Comparison of ENCODE assay signal across 35 cellular contexts in genomic region chr18:32968228-32968627, GRCh38.
"Had no signal": no experiment of that assay in that cellular context is flagged by ENCODE, and none has a peak within 500 bp of the region (broad histone marks: within the 10 kb centered on the region; RNA-seq: fewer than 3 reads in every experiment).

No MANE protein-coding gene starts in this region.

- H3K4me3 Mint-ChIP-seq: activated B cell treated with CpG ODN at 0.5 μM for 24 hours; activated CD4-positive, alpha-beta memory T cell treated with anti-CD3 and anti-CD28 coated beads for 36 hours; activated CD4-positive, alpha-beta T cell treated with anti-CD3 and anti-CD28 coated beads, Interleukin-2, amount 10 ng/mL, durations not matched to agents 24 days and 14 days; activated CD8-positive, alpha-beta T cell treated with anti-CD3 and anti-CD28 coated beads for 36 hours; activated naive CD4-positive, alpha-beta T cell treated with anti-CD3 and anti-CD28 coated beads for 36 hours; activated naive CD8-positive, alpha-beta T cell treated with anti-CD3 and anti-CD28 coated beads for 36 hours; activated T-cell treated with anti-CD3 and anti-CD28 coated beads, Interleukin-2, amount 50 U/mL, for 4 hours; activated T-cell treated with anti-CD3 and anti-CD28 coated beads, Interleukin-2, amount 50 U/mL, for 72 hours; activated T-helper 1 cell treated with anti-CD3 and anti-CD28 coated beads, Interleukin-12 subunit alpha, Interleukin-12 subunit beta, Interleukin-2, Interleukin-4 antibody, amounts not matched to agents 30 ng/mL and 10 ng/mL and 1 ng/mL, durations not matched to agents 14 hours and 24 hours and 36 hours; activated T-helper 17 cell treated with anti-CD3 and anti-CD28 coated beads, Interleukin-2, amount 50 U/mL, for 72 hours; T-helper 1 cell treated with Interleukin-12 subunit alpha and Interleukin-12 subunit beta and Interleukin-4 antibody, amounts not matched to agents 30 μg/mL and 1 μg/mL, for 36 hours; T-helper 2 cell treated with Interferon-gamma antibody and Interleukin-4, amounts not matched to agents 5 μg/mL and 100 μg/mL, for 36 hours had no signal

- DNase-seq: activated B cell treated with CpG ODN at 0.5 μM for 24 hours; activated CD4-positive, alpha-beta memory T cell treated with anti-CD3 and anti-CD28 coated beads for 36 hours; activated CD4-positive, alpha-beta T cell treated with anti-CD3 and anti-CD28 coated beads for 4 hours; activated CD4-positive, alpha-beta T cell treated with anti-CD3 and anti-CD28 coated beads, Interleukin-2, amount 10 ng/mL, durations not matched to agents 24 days and 14 days; activated CD4-positive, alpha-beta T cell treated with anti-CD3 and anti-CD28 coated beads, Interleukin-2, amount 50 U/mL, for 1 hour; activated CD4-positive, alpha-beta T cell treated with anti-CD3 and anti-CD28 coated beads, Interleukin-2, amount 50 U/mL, for 4 hours; activated CD4-positive, CD25-positive, alpha-beta regulatory T cell treated with anti-CD3 and anti-CD28 coated beads, Interleukin-2, amount 50 U/mL, for 72 hours; activated CD8-positive, alpha-beta memory T cell treated with anti-CD3 and anti-CD28 coated beads, Interleukin-2, amount 50 U/mL, for 4 hours; activated CD8-positive, alpha-beta T cell treated with anti-CD3 and anti-CD28 coated beads for 36 hours; activated effector memory CD4-positive, alpha-beta T cell treated with anti-CD3 and anti-CD28 coated beads, Interleukin-2, amount 50 U/mL, for 16 hours; activated gamma-delta T cell treated with Interleukin-2 at 50 U/mL for 16 hours; activated naive CD4-positive, alpha-beta T cell; activated naive CD4-positive, alpha-beta T cell treated with anti-CD3 and anti-CD28 coated beads for 36 hours; activated naive CD4-positive, alpha-beta T cell treated with anti-CD3 and anti-CD28 coated beads, Interleukin-2, amount 50 U/mL, for 16 hours; activated naive CD8-positive, alpha-beta T cell treated with anti-CD3 and anti-CD28 coated beads for 36 hours; activated T-cell treated with anti-CD3 and anti-CD28 coated beads for 4 hours; activated T-cell treated with anti-CD3 and anti-CD28 coated beads, Interleukin-2, amount 50 U/mL, for 1 hour; activated T-cell treated with anti-CD3 and anti-CD28 coated beads, Interleukin-2, amount 50 U/mL, for 4 hours; activated T-cell treated with anti-CD3 and anti-CD28 coated beads, Interleukin-2, amount 50 U/mL, for 72 hours; adrenal gland; amniotic stem cell; aorta; body of pancreas; brain microvascular endothelial cell; central memory CD4-positive, alpha-beta T cell; T-helper 2 cell; T-helper 9 cell had no signal

- ATAC-seq: activated CD8-positive, alpha-beta T cell treated with anti-CD3 and anti-CD28 coated beads for 36 hours; activated naive CD4-positive, alpha-beta T cell treated with anti-CD3 and anti-CD28 coated beads, Interleukin-2, amount 50 U/mL, for 72 hours; activated T-cell treated with anti-CD3 and anti-CD28 coated beads, Interleukin-2, amount 50 U/mL, for 4 hours; activated T-cell treated with anti-CD3 and anti-CD28 coated beads, Interleukin-2, amount 50 U/mL, for 72 hours; activated T-helper 17 cell treated with anti-CD3 and anti-CD28 coated beads, Interleukin-2, amount 50 U/mL, for 72 hours; body of pancreas had no signal

- H3K4me1 ChIP-seq: adrenal gland, body of pancreas, breast epithelium had no signal

- H3K9me3 ChIP-seq: adrenal gland, body of pancreas, breast epithelium had no signal

- H3K27me3 ChIP-seq: adrenal gland, body of pancreas, brain microvascular endothelial cell, breast epithelium had no signal

- H3K36me3 Mint-ChIP-seq: activated CD4-positive, alpha-beta memory T cell treated with anti-CD3 and anti-CD28 coated beads for 36 hours; activated naive CD4-positive, alpha-beta T cell treated with anti-CD3 and anti-CD28 coated beads, Interleukin-2, amount 50 U/mL, for 72 hours; activated naive CD8-positive, alpha-beta T cell treated with anti-CD3 and anti-CD28 coated beads for 36 hours had no signal

- FAIRE-seq: astrocyte, TTC549 had no signal

- H3K4me1 Mint-ChIP-seq: activated B cell treated with CpG ODN at 0.5 μM for 24 hours; activated CD4-positive, alpha-beta T cell treated with anti-CD3 and anti-CD28 coated beads, Interleukin-2, amount 10 ng/mL, durations not matched to agents 24 days and 14 days; activated naive CD8-positive, alpha-beta T cell treated with anti-CD3 and anti-CD28 coated beads for 36 hours; activated T-helper 17 cell treated with anti-CD3 and anti-CD28 coated beads, Interleukin-2, amount 50 U/mL, for 72 hours had no signal

- H3K27ac ChIP-seq: adrenal gland, body of pancreas, brain microvascular endothelial cell, breast epithelium had no signal

- H3K9me3 Mint-ChIP-seq: activated B cell treated with CpG ODN at 0.5 μM for 24 hours; activated CD4-positive, alpha-beta T cell treated with anti-CD3 and anti-CD28 coated beads, Interleukin-2, amount 10 ng/mL, durations not matched to agents 24 days and 14 days; activated naive CD8-positive, alpha-beta T cell treated with anti-CD3 and anti-CD28 coated beads for 36 hours; activated T-helper 1 cell treated with anti-CD3 and anti-CD28 coated beads, Interleukin-12 subunit alpha, Interleukin-12 subunit beta, Interleukin-2, Interleukin-4 antibody, amounts not matched to agents 30 ng/mL and 10 ng/mL and 1 ng/mL, durations not matched to agents 14 hours and 24 hours and 36 hours; T-helper 2 cell treated with Interferon-gamma antibody and Interleukin-4, amounts not matched to agents 5 μg/mL and 100 μg/mL, for 36 hours had no signal

- H3K27me3 Mint-ChIP-seq: activated CD4-positive, alpha-beta memory T cell treated with anti-CD3 and anti-CD28 coated beads for 36 hours; activated CD4-positive, alpha-beta T cell treated with anti-CD3 and anti-CD28 coated beads, Interleukin-2, amount 10 ng/mL, durations not matched to agents 24 days and 14 days; activated CD8-positive, alpha-beta T cell treated with anti-CD3 and anti-CD28 coated beads for 36 hours; activated naive CD8-positive, alpha-beta T cell treated with anti-CD3 and anti-CD28 coated beads for 36 hours; activated T-helper 17 cell treated with anti-CD3 and anti-CD28 coated beads, Interleukin-2, amount 50 U/mL, for 72 hours had no signal

- H3K4me3 ChIP-seq: adrenal gland, body of pancreas, breast epithelium had no signal

- H3K27ac Mint-ChIP-seq: activated B cell treated with CpG ODN at 0.5 μM for 24 hours; activated CD4-positive, alpha-beta memory T cell treated with anti-CD3 and anti-CD28 coated beads for 36 hours; activated CD4-positive, alpha-beta T cell treated with anti-CD3 and anti-CD28 coated beads, Interleukin-2, amount 10 ng/mL, durations not matched to agents 24 days and 14 days; activated CD8-positive, alpha-beta T cell treated with anti-CD3 and anti-CD28 coated beads for 36 hours; activated naive CD4-positive, alpha-beta T cell treated with anti-CD3 and anti-CD28 coated beads for 36 hours; activated naive CD4-positive, alpha-beta T cell treated with anti-CD3 and anti-CD28 coated beads, Interleukin-2, amount 50 U/mL, for 72 hours; activated naive CD8-positive, alpha-beta T cell treated with anti-CD3 and anti-CD28 coated beads for 36 hours; activated T-cell treated with anti-CD3 and anti-CD28 coated beads, Interleukin-2, amount 50 U/mL, for 72 hours; activated T-helper 1 cell treated with anti-CD3 and anti-CD28 coated beads, Interleukin-12 subunit alpha, Interleukin-12 subunit beta, Interleukin-2, Interleukin-4 antibody, amounts not matched to agents 30 ng/mL and 10 ng/mL and 1 ng/mL, durations not matched to agents 14 hours and 24 hours and 36 hours; activated T-helper 17 cell treated with anti-CD3 and anti-CD28 coated beads, Interleukin-2, amount 50 U/mL, for 72 hours; T-helper 1 cell treated with Interleukin-12 subunit alpha and Interleukin-12 subunit beta and Interleukin-4 antibody, amounts not matched to agents 30 μg/mL and 1 μg/mL, for 36 hours; T-helper 2 cell treated with Interferon-gamma antibody and Interleukin-4, amounts not matched to agents 5 μg/mL and 100 μg/mL, for 36 hours had no signal
